ENCODE assay signal across 27 cellular contexts in the genomic region with DNA sequence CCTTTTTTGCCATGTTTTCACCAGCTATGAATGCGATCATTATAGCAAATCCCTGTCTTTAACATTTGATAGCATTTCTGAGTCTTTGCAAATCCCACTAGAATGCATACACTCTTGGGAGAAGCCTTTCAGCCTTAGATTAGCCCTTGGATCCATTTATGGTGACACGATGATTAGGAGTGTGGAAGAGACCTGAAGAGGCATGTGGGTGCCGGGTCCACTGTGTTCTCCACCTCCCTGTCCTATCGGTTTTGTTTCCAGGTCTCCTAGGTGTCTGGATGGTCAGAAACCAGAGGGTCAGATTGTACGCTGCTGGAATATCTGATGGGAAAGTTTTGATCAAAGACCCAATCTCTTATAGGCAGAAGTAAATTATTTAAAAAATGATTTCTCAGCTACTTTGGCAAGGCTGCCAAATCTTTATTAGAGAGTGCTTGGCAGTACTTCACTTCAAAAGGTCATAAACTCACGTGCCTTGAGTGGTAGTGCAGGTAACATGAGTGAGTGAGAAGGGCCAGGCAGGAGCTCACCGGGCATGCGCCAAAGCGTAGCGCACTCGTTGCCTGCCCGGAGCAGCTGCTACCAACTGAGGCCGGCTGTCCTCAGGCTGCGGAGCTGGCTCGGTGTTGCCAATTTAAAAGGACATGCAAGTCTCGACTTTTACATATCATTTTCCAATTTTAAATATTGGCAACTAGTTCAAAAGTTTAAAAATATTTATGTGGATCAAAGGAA.
"Had no signal": no experiment of that assay in that cellular context is flagged by ENCODE, and none has a peak within 500 bp of the region (broad histone marks: within the 10 kb centered on the region; RNA-seq: fewer than 3 reads in every experiment).

No MANE protein-coding gene starts in this region.

- ATAC-seq: activated CD4-positive, CD25-positive, alpha-beta regulatory T cell treated with anti-CD3 and anti-CD28 coated beads, Interleukin-2, amount 50 U/mL, for 24 hours; activated naive CD8-positive, alpha-beta T cell treated with anti-CD3 and anti-CD28 coated beads, Interleukin-2, amount 50 U/mL, for 24 hours; naive thymus-derived CD8-positive, alpha-beta T cell; pancreas; stimulated activated naive CD8-positive, alpha-beta T cell treated with anti-CD3 and anti-CD28 coated beads, Interleukin-15, Interleukin-2, amounts not matched to agents 100 U/mL and 50 U/mL, for 24 hours; T-helper 17 cell had no signal

- H3K27me3 ChIP-seq: pancreas, tibial artery had no signal

- DNase-seq: activated CD4-positive, alpha-beta memory T cell treated with anti-CD3 and anti-CD28 coated beads for 36 hours; activated CD4-positive, alpha-beta T cell treated with anti-CD3 and anti-CD28 coated beads for 48 hours; activated CD8-positive, alpha-beta memory T cell treated with anti-CD3 and anti-CD28 coated beads, Interleukin-2, amount 50 U/mL, for 4 hours; activated gamma-delta T cell; activated naive CD4-positive, alpha-beta T cell treated with anti-CD3 and anti-CD28 coated beads, Interleukin-2, amount 10 ng/mL, durations not matched to agents 7 days and 5 days; activated naive CD8-positive, alpha-beta T cell treated with anti-CD3 and anti-CD28 coated beads, Interleukin-2, amount 50 U/mL, for 24 hours; activated T-cell treated with anti-CD3 and anti-CD28 coated beads, Interleukin-2, amount 50 U/mL, for 1 hour; amygdala; endodermal cell; foreskin fibroblast; head of caudate nucleus; left ventricle myocardium inferior; midbrain; naive thymus-derived CD8-positive, alpha-beta T cell; nucleus accumbens; pancreas; retina; stimulated activated CD4-positive, alpha-beta T cell treated with anti-CD3 and anti-CD28 coated beads, Interleukin-12 subunit alpha, Interleukin-12 subunit beta, amount 100 ng/mL, for 4 hours; stimulated activated CD4-positive, alpha-beta T cell treated with anti-CD3 and anti-CD28 coated beads, Interleukin-4, amount 100 ng/mL, for 1 hour; stimulated activated naive CD8-positive, alpha-beta T cell treated with anti-CD3 and anti-CD28 coated beads, Interleukin-15, Interleukin-2, amounts not matched to agents 100 U/mL and 50 U/mL, for 24 hours; T-helper 17 cell; T1000; tibial artery; WERI-Rb-1 had no signal

- H3K4me1 ChIP-seq: left ventricle myocardium inferior, pancreas, prostate gland, tibial artery had no signal

- H3K27ac ChIP-seq: left ventricle myocardium inferior, pancreas, prostate gland, tibial artery, WERI-Rb-1 had no signal

- H3K36me3 ChIP-seq: left ventricle myocardium inferior, pancreas, prostate gland, tibial artery, WERI-Rb-1 had no signal

- H3K4me3 ChIP-seq: left ventricle myocardium inferior, pancreas, prostate gland, skin epidermis, tibial artery had no signal

- H3K9me3 ChIP-seq: left ventricle myocardium inferior, pancreas, prostate gland, tibial artery had no signal
